In genomic region chr20:1810926-1811620, GRCh38 we compare ENCODE assay signal across 7 cellular contexts.
DNase-seq lines count a peak whose midpoint lies in the region; ATAC-seq, FAIRE-seq and TF ChIP-seq lines count a peak whose summit lies in the region.

No MANE protein-coding gene starts in this region.

- no peak for TF ChIP-seq CTCF in MM.1S (IDR thresholded peaks at IDR 0.05; ENCODE audit: low read length)
- TF ChIP-seq CTCF in bronchial epithelial cell (IDR thresholded peaks at IDR 0.05; ENCODE audit: insufficient read depth, low read length, severe bottlenecking) = no peak
- TF ChIP-seq CTCF in right lobe of liver (IDR thresholded peaks at IDR 0.05) = no peak
- TF ChIP-seq CTCF in thyroid gland (IDR thresholded peaks at IDR 0.05) = no peak
- TF ChIP-seq CTCF in uterus (IDR thresholded peaks at IDR 0.05) = no peak

- FAIRE-seq in bronchial epithelial cell (lab: Jason Lieb, UNC) = peak; percentile 36

- no peaks in the 10 kb centered on the region for H3F3A ChIP-seq in MM.1S (ENCODE audit: insufficient read depth, low read length)

- no peaks in the 10 kb centered on the region for H3K36me3 ChIP-seq in MM.1S (replicated peaks; ENCODE audit: insufficient read depth, low read length)
- no peaks in the 10 kb centered on the region for H3K36me3 ChIP-seq in bronchial epithelial cell (ENCODE audit: control insufficient read depth, insufficient read depth, low read length)
- H3K36me3 ChIP-seq in right lobe of liver = no peaks in the 10 kb centered on the region
- H3K36me3 ChIP-seq in thyroid gland = no peaks in the 10 kb centered on the region
- no peaks in the 10 kb centered on the region for H3K36me3 ChIP-seq in uterus

- H3K9me3 ChIP-seq in MM.1S (replicated peaks; ENCODE audit: insufficient read depth, low read length) (no peaks in the 10 kb centered on the region), right lobe of liver (no peaks in the 10 kb centered on the region), thyroid gland (no peaks in the 10 kb centered on the region), uterus (no peaks in the 10 kb centered on the region)

- H3K4me1 ChIP-seq in MM.1S (ENCODE audit: low read length) (peaks cover 8% of the 10 kb centered on the region), right lobe of liver (peaks cover 0 to 32% (median 6%) of the 10 kb centered on the region in 4 donors), thyroid gland (peaks cover 8 to 12% of the 10 kb centered on the region in 2 donors), uterus (no peaks in the 10 kb centered on the region)

- H3K4me3 ChIP-seq in MM.1S (ENCODE audit: low read length) = no peak overlapping the region
- no peak overlapping the region for H3K4me3 ChIP-seq in bronchial epithelial cell (ENCODE audit: low read depth, low read length)
- H3K4me3 ChIP-seq in right lobe of liver = no peak overlapping the region
- H3K4me3 ChIP-seq in thyroid gland (replicated peaks in 1 of 3) = no peak overlapping the region
- no peak overlapping the region for H3K4me3 ChIP-seq in uterus

- H3K9ac ChIP-seq in MM.1S (ENCODE audit: low read length) = no peak overlapping the region

- H3K27me3 ChIP-seq in MM.1S (replicated peaks; ENCODE audit: insufficient read depth, low read length) (no peaks in the 10 kb centered on the region), bronchial epithelial cell (ENCODE audit: control insufficient read depth, insufficient read depth, low read length) (no peaks in the 10 kb centered on the region), right lobe of liver (no peaks in the 10 kb centered on the region), thyroid gland (no peaks in the 10 kb centered on the region), uterus (no peaks in the 10 kb centered on the region)

- intact Hi-C loops in right lobe of liver (cut with DNase I) = loop anchor here (10.0 kb wide), 1 partner anchor 64 kb away; no protein-coding TSS in a partner anchor
- intact Hi-C loops in thyroid gland (cut with DNase I) = no loop called here
- intact Hi-C loops in uterus (cut with DNase I; ENCODE audit: low total_unique reads) = no loop called here

- H3K9me2 ChIP-seq in MM.1S (replicated peaks; ENCODE audit: insufficient read depth, low read length) = no peaks in the 10 kb centered on the region

- H3K79me2 ChIP-seq in MM.1S (ENCODE audit: low read length) = no peaks in the 10 kb centered on the region

- DNase-seq in MM.1S (no peak), bronchial epithelial cell (ENCODE audit: low read depth) (no peak), right lobe of liver (peak in 1 of 3 donors; percentile 61), thyroid gland (peak in 1 of 2 donors; percentile 8), NCI-H2081 treated with DMSO at 0.1 percent for 48 hours (lab: John Stamatoyannopoulos, UW) (no peak), uterus (no peak)

- WGBS in right lobe of liver (ENCODE audit: insufficient coverage, low coverage, low lambda C conversion rate, missing lambda C conversion rate) = 14% methylated on average over 7 of the region's 7 CpGs
- 26 to 36% methylated on average over 7 of the region's 7 CpGs for WGBS in thyroid gland, 2 donors

- peak; percentile 58 to 79 (median 68) for ATAC-seq in right lobe of liver
- no peak for ATAC-seq in HG02759 (IDR thresholded peaks at IDR 0.05; ENCODE audit: unreplicated experiment)

- H3K27ac ChIP-seq in MM.1S (ENCODE audit: low read length) (no peak overlapping the region), right lobe of liver (peak overlapping the region; percentile 43 to 58 (median 52)), thyroid gland (peak overlapping the region in 2 of 3 donors; percentile 19 to 23), uterus (peak overlapping the region in 1 of 2 donors; percentile 20)

- H3K4me2 ChIP-seq in MM.1S (ENCODE audit: low read depth, low read length) = no peak overlapping the region

- H4K20me1 ChIP-seq in MM.1S (ENCODE audit: insufficient read depth, low read length) = no peaks in the 10 kb centered on the region

- peak overlapping the region; percentile 46 for H2AFZ ChIP-seq in MM.1S (ENCODE audit: low read length)

- TF ChIP-seq POLR2A in right lobe of liver (IDR thresholded peaks at IDR 0.05) (no peak), thyroid gland (IDR thresholded peaks at IDR 0.05) (no peak), uterus (IDR thresholded peaks at IDR 0.05) (no peak)

Comparison
In these comparisons a context has a peak if more than half of its experiments do, and no peak if none do; other contexts are left out.
1. intact Hi-C loops: an anchor here in right lobe of liver (10.0 kb wide); none called in thyroid gland and uterus.